In genomic region chr11:43582837-43583462, GRCh38 we compare ENCODE assay signal across 1 cellular context.
TF ChIP-seq lines count a peak whose summit lies in the region.

No MANE protein-coding gene starts in this region.

TF ChIP-seq in H1, 55 proteins besides CTCF, POLR2A, EP300 and RAD21 (continued from another document):
- TF ChIP-seq TAF1 (IDR thresholded peaks at IDR 0.05; ENCODE audit: low read depth, low read length) (no peak), CREB1 (IDR thresholded peaks at IDR 0.05) (no peak), RBBP5 (IDR thresholded peaks at IDR 0.05; ENCODE audit: borderline replicate concordance, low read depth, low read length) (no peak), RXRA (IDR thresholded peaks at IDR 0.05; ENCODE audit: insufficient read depth, low read depth, low read length) (no peak), NRF1 (IDR thresholded peaks at IDR 0.05; ENCODE audit: low read depth, low read length) (no peak), CBX5 (IDR thresholded peaks at IDR 0.05; ENCODE audit: low read depth, low read length) (no peak), E2F6 (IDR thresholded peaks at IDR 0.05) (peak; percentile 38; the same call in 1 of the 2 replicates), KDM1A (IDR thresholded peaks at IDR 0.05; ENCODE audit: borderline replicate concordance, low read length) (no peak), SUZ12 (IDR thresholded peaks at IDR 0.05; ENCODE audit: low read length) (peak; percentile 68)
